In genomic region chr4:108053281-108053701, GRCh38 we compare ENCODE assay signal across 12 cellular contexts.
DNase-seq lines count a peak whose midpoint lies in the region; ATAC-seq and TF ChIP-seq lines count a peak whose summit lies in the region.
"Had no signal": no experiment of that assay in that cellular context is flagged by ENCODE, and none has a peak within 500 bp of the region (broad histone marks: within the 10 kb centered on the region; RNA-seq: fewer than 3 reads in every experiment).

No MANE protein-coding gene starts in this region.

- H4K20me1 ChIP-seq in GM23338 (replicated peaks; ENCODE audit: insufficient read depth) = no peaks in the 10 kb centered on the region

- H3K4me3 ChIP-seq in GM23338 = no peak overlapping the region

- CTCF ChIA-PET in WTC11 (lab: Charles Lee) = interaction anchor here (1.0 kb wide), 1 partner anchor 519 kb away, joined by 3 read pairs; no protein-coding TSS in a partner anchor

- TF ChIP-seq CTCF in WTC11 (IDR thresholded peaks at IDR 0.05) (no peak), GM23338 (conservative IDR thresholded peaks at IDR 0.05; ENCODE audit: low read depth in 2 of 2) (no peak)

- H2AFZ ChIP-seq in GM23338 = no peak overlapping the region

- ATAC-seq in GM18517 (IDR thresholded peaks at IDR 0.05; ENCODE audit: unreplicated experiment) (peak; percentile 92), GM21423 (IDR thresholded peaks at IDR 0.05; ENCODE audit: unreplicated experiment) (peak; percentile 95), HG03280 (IDR thresholded peaks at IDR 0.05; ENCODE audit: unreplicated experiment) (peak; percentile 65), WTC11 (no peak), GM23338 (no peak)

- no peak overlapping the region for H3K4me2 ChIP-seq in GM23338

- H3K27ac Mint-ChIP-seq in WTC11 (no peak overlapping the region), GM23338 (no peak overlapping the region)

- peak; percentile 32 for DNase-seq in fibroblast of peridontal ligament (ENCODE audit: extremely low read depth)
- DNase-seq in WTC11 (ENCODE audit: low spot score) = no peak
- no peak for DNase-seq in NCI-H146 (lab: John Stamatoyannopoulos, UW)
- DNase-seq in central memory CD4-positive, alpha-beta T cell = no peak
- no peak for DNase-seq in GM23338 (ENCODE audit: low spot score)
- DNase-seq: activated effector memory CD4-positive, alpha-beta T cell treated with Interleukin-2 at 50 U/mL for 16 hours; KBM-7; mesendoderm had no signal

- no peak overlapping the region for H3K27ac ChIP-seq in GM23338 (ENCODE audit: low read depth)
- H3K27ac ChIP-seq: RWPE1 had no signal

- no peaks in the 10 kb centered on the region for H3K27me3 ChIP-seq in GM23338 (ENCODE audit: insufficient read depth)

- POLR2A ChIA-PET in WTC11 (lab: Charles Lee) = no interaction called here

- peaks cover 11% of the 10 kb centered on the region; the same call in 1 of the 2 replicates for H3K4me1 ChIP-seq in GM23338 (ENCODE audit: insufficient read depth)

- H3K27me3 Mint-ChIP-seq in WTC11 (ENCODE audit: low read depth) = peaks cover 11% of the 10 kb centered on the region
- peaks cover 2% of the 10 kb centered on the region for H3K27me3 Mint-ChIP-seq in GM23338 (ENCODE audit: insufficient read depth, low read depth, poor library complexity)

- H3K4me1 Mint-ChIP-seq in WTC11 (peaks cover 15% of the 10 kb centered on the region), GM23338 (peaks cover 14% of the 10 kb centered on the region)

- H3K9me2 ChIP-seq in GM23338 (ENCODE audit: insufficient read depth) = 0 out of 2 replicates have a peak, but pooled peaks cover 3% of the 10 kb centered on the region

- H3K9me3 Mint-ChIP-seq in WTC11 (no peaks in the 10 kb centered on the region), GM23338 (no peaks in the 10 kb centered on the region)

- no peak overlapping the region for H3K4me3 Mint-ChIP-seq in WTC11
- H3K4me3 Mint-ChIP-seq in GM23338 = no peak overlapping the region

- no peaks in the 10 kb centered on the region for H3F3A ChIP-seq in GM23338 (replicated peaks; ENCODE audit: low read depth)

- H3K36me3 ChIP-seq in GM23338 (ENCODE audit: insufficient read depth) = no peaks in the 10 kb centered on the region

- H3K79me2 ChIP-seq in GM23338 (replicated peaks; ENCODE audit: insufficient read depth) = no peaks in the 10 kb centered on the region

- H3K36me3 Mint-ChIP-seq in WTC11 = no peaks in the 10 kb centered on the region
- H3K36me3 Mint-ChIP-seq in GM23338 (ENCODE audit: low read depth) = no peaks in the 10 kb centered on the region

TF ChIP-seq in WTC11, 78 proteins besides CTCF, POLR2A, EP300 and RAD21:
- no peak for TF ChIP-seq AR (CRISPR knock-in tag; IDR thresholded peaks at IDR 0.05)
- no peak for TF ChIP-seq ZMAT4 (CRISPR knock-in tag; IDR thresholded peaks at IDR 0.05)
- TF ChIP-seq ZNF138 (CRISPR knock-in tag; conservative IDR thresholded peaks at IDR 0.05) = no peak
- TF ChIP-seq CREB1 (CRISPR knock-in tag; IDR thresholded peaks at IDR 0.05) = no peak
- TF ChIP-seq ZNF317 (CRISPR knock-in tag; IDR thresholded peaks at IDR 0.05; ENCODE audit: borderline replicate concordance, low read depth) = no peak
- TF ChIP-seq SMAD4 (CRISPR knock-in tag; IDR thresholded peaks at IDR 0.05) = no peak
- TF ChIP-seq PREB (CRISPR knock-in tag; IDR thresholded peaks at IDR 0.05; ENCODE audit: borderline replicate concordance) = no peak
- TF ChIP-seq ZNF671 (CRISPR knock-in tag; IDR thresholded peaks at IDR 0.05) = no peak
- no peak for TF ChIP-seq NR1H2 (CRISPR knock-in tag; IDR thresholded peaks at IDR 0.05)
- TF ChIP-seq ETV6 (CRISPR knock-in tag; IDR thresholded peaks at IDR 0.05) = no peak
- no peak for TF ChIP-seq RORB (CRISPR knock-in tag; IDR thresholded peaks at IDR 0.05)
- no peak for TF ChIP-seq TCF7 (CRISPR knock-in tag; IDR thresholded peaks at IDR 0.05; ENCODE audit: low read depth)
TF ChIP-seq in WTC11: peak in this region for 0.

TF ChIP-seq in GM23338, 12 proteins besides CTCF, POLR2A, EP300 and RAD21:
- TF ChIP-seq ZNF114 (CRISPR knock-in tag; IDR thresholded peaks at IDR 0.05) = no peak
- TF ChIP-seq REST (IDR thresholded peaks at IDR 0.05; ENCODE audit: unreplicated experiment) = no peak
- no peak for TF ChIP-seq POLR2AphosphoS5 (IDR thresholded peaks at IDR 0.05; ENCODE audit: low read depth)
TF ChIP-seq in GM23338: peak in this region for 0.

Comparison
In these comparisons a context has a peak if more than half of its experiments do, and no peak if none do; other contexts are left out.
1. ATAC-seq: peak in GM18517 (single experiment), GM21423 (single experiment) and HG03280 (single experiment); none in WTC11 (single experiment) and GM23338 (single experiment).